ENCODE assay signal across 20 cellular contexts in the genomic region with DNA sequence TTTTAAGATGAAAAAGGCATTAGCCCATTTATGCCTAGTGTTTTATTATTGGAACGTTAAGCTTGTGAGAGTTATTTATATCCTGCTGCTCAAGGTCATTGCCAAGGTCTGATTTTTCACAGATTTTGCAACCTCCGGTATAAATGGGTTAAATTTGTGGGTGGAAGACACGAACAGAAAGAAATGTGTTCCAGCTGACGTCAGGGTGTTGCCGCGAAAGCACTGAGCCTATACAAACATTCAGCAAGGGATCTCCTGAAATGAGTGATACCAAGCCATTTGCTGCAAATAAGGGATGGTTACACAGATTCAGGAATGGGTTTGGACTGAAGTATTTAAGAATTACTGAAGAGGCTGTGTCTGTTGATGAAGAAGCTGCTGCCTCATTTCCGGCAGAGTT. TPM values are rescaled to one million over a fixed set of nuclear protein-coding genes. Genes with fewer than 3 reads are reported as not detected.
A peak's percentile ranks its signal among the peaks of the same experiment; 100 is the strongest.
DNase-seq lines count a peak whose midpoint lies in the region; ATAC-seq and TF ChIP-seq lines count a peak whose summit lies in the region.
"Had no signal": no experiment of that assay in that cellular context is flagged by ENCODE, and none has a peak within 500 bp of the region (broad histone marks: within the 10 kb centered on the region; RNA-seq: fewer than 3 reads in every experiment).

No MANE protein-coding gene starts in this region.

- no peaks in the 10 kb centered on the region for H4K20me1 ChIP-seq in GM23248 (ENCODE audit: insufficient read depth)

- H3F3A ChIP-seq in GM23248 (ENCODE audit: insufficient read depth): peaks cover 35% of the 10 kb centered on the region

- peak; percentile 58 for DNase-seq in AG10803 (ENCODE audit: low read depth)
- peak; percentile 54 for DNase-seq in GM23248
- peak; percentile 84 for DNase-seq in choroid plexus epithelial cell (ENCODE audit: low read depth)
- no peak for DNase-seq in natural killer cell treated with Interleukin-12 subunit alpha and Interleukin-12 subunit beta and Interleukin-15 and Interleukin-18, amount 100 ng/mL, for 72 hours (ENCODE audit: low spot score)
- DNase-seq in DMS53 (lab: John Stamatoyannopoulos, UW): no peak
- no peak for DNase-seq in MCF 10A (ENCODE audit: unreplicated experiment)
- DNase-seq in stimulated activated CD4-positive, alpha-beta T cell treated with anti-CD3 and anti-CD28 coated beads, Interleukin-4, amount 100 ng/mL, for 4 hours: no peak
- DNase-seq: activated CD4-positive, alpha-beta T cell treated with anti-CD3 and anti-CD28 coated beads, Interleukin-2, amount 50 U/mL, for 48 hours; anterior cingulate cortex; BE2C; DMS153; heart right ventricle; islet precursor cell; KG1; NCI-H1092; SW 1271 had no signal

- CTCF ChIA-PET in MCF 10A (lab: Yijun Ruan, JAX): no interaction called here

- no peak overlapping the region for H2AFZ ChIP-seq in GM23248

- H3K36me3 ChIP-seq in GM23248 (ENCODE audit: low read depth): peaks cover 18% of the 10 kb centered on the region
- H3K36me3 ChIP-seq: BE2C had no signal

- no peaks in the 10 kb centered on the region for H3K9me3 ChIP-seq in GM23248 (ENCODE audit: low read depth)
- H3K9me3 ChIP-seq: BE2C, heart right ventricle had no signal

- H3K4me3 ChIP-seq in AG10803 (ENCODE audit: low read length) (no peak overlapping the region), GM23248 (no peak overlapping the region), choroid plexus epithelial cell (ENCODE audit: low read depth, low read length) (no peak overlapping the region)
- H3K4me3 ChIP-seq: coronary artery, heart right ventricle had no signal

- BruUV-seq in MCF 10A (replicated peaks; lab: Mats Ljungman, UMichigan): no TSS peak

- H3K4me1 Mint-ChIP-seq in natural killer cell treated with Interleukin-12 subunit alpha and Interleukin-12 subunit beta and Interleukin-15 and Interleukin-18, amount 100 ng/mL, for 72 hours (ENCODE audit: low read depth in 2 of 2): peaks cover 8 to 33% of the 10 kb centered on the region in 2 donors
- H3K4me1 Mint-ChIP-seq in MCF 10A (ENCODE audit: insufficient read depth, unreplicated experiment): peaks cover 4% of the 10 kb centered on the region

- intact Hi-C loops in MCF 10A (cut with micrococcal nuclease): no loop called here

- in situ Hi-C loops in GM23248 (cut with MboI): no loop called here

- peaks cover 18% of the 10 kb centered on the region; the same call in 1 of the 2 replicates for H3K4me1 ChIP-seq in GM23248 (ENCODE audit: insufficient read depth)
- H3K4me1 ChIP-seq: BE2C had no signal

- peaks cover 22% of the 10 kb centered on the region for H3K79me2 ChIP-seq in GM23248 (ENCODE audit: insufficient read depth)

- POLR2A ChIA-PET in MCF 10A (lab: Yijun Ruan, JAX): interaction anchor here (1.4 kb wide), 1 partner anchor 10 kb away, joined by 3 read pairs; no protein-coding TSS in a partner anchor

- WGBS in GM23248 (ENCODE audit: low coverage in 1 of 2, low lambda C conversion rate in 2 of 2, missing lambda C conversion rate in 2 of 2), 2 experiments: 9 to 12% methylated on average over 7 of the region's 7 CpGs

- ATAC-seq in natural killer cell treated with Interleukin-12 subunit alpha and Interleukin-12 subunit beta and Interleukin-15 and Interleukin-18, amount 100 ng/mL, for 72 hours: no peak
- no peak for ATAC-seq in HG02759 (IDR thresholded peaks at IDR 0.05; ENCODE audit: unreplicated experiment)

- no peak overlapping the region for H3K4me3 Mint-ChIP-seq in natural killer cell treated with Interleukin-12 subunit alpha and Interleukin-12 subunit beta and Interleukin-15 and Interleukin-18, amount 100 ng/mL, for 72 hours
- no peak overlapping the region for H3K4me3 Mint-ChIP-seq in MCF 10A (ENCODE audit: unreplicated experiment)

- no peaks in the 10 kb centered on the region for H3K9me2 ChIP-seq in GM23248 (ENCODE audit: insufficient read depth)

- no peaks in the 10 kb centered on the region for H3K27me3 ChIP-seq in GM23248 (replicated peaks; ENCODE audit: insufficient read depth)
- H3K27me3 ChIP-seq: BE2C, heart right ventricle had no signal

- H3K4me2 ChIP-seq in GM23248 (ENCODE audit: unreplicated experiment): no peak overlapping the region

- H3K36me3 Mint-ChIP-seq in natural killer cell treated with Interleukin-12 subunit alpha and Interleukin-12 subunit beta and Interleukin-15 and Interleukin-18, amount 100 ng/mL, for 72 hours: peaks cover 22% of the 10 kb centered on the region
- peaks cover 52% of the 10 kb centered on the region for H3K36me3 Mint-ChIP-seq in MCF 10A (ENCODE audit: insufficient read depth, unreplicated experiment)

- H3K27me3 Mint-ChIP-seq in natural killer cell treated with Interleukin-12 subunit alpha and Interleukin-12 subunit beta and Interleukin-15 and Interleukin-18, amount 100 ng/mL, for 72 hours: no peaks in the 10 kb centered on the region
- H3K27me3 Mint-ChIP-seq in MCF 10A (ENCODE audit: insufficient read depth, unreplicated experiment): no peaks in the 10 kb centered on the region

- 0 out of 2 replicates have a peak overlapping the region, but pooled peaks have one; percentile 6 for H3K9ac ChIP-seq in GM23248

- TF ChIP-seq CTCF in AG10803 (conservative IDR thresholded peaks at IDR 0.05; ENCODE audit: low read length) (no peak), choroid plexus epithelial cell (conservative IDR thresholded peaks at IDR 0.05; ENCODE audit: low read depth, low read length) (no peak), MCF 10A (IDR thresholded peaks at IDR 0.05; ENCODE audit: unreplicated experiment) (no peak)

- peak overlapping the region; percentile 33 for H3K27ac ChIP-seq in GM23248
- H3K27ac ChIP-seq: coronary artery, heart right ventricle, HL-60 had no signal

- H3K27ac Mint-ChIP-seq in natural killer cell treated with Interleukin-12 subunit alpha and Interleukin-12 subunit beta and Interleukin-15 and Interleukin-18, amount 100 ng/mL, for 72 hours: peak overlapping the region; percentile 3 to 42
- no peak overlapping the region for H3K27ac Mint-ChIP-seq in MCF 10A (ENCODE audit: low read depth, unreplicated experiment)
- H3K27ac Mint-ChIP-seq: activated T-helper 2 cell treated with anti-CD3 and anti-CD28 coated beads, Interferon-gamma antibody, Interleukin-2, Interleukin-4, amounts not matched to agents 10 μg/mL and 5 μg/mL and 100 μg/mL, durations not matched to agents 14 hours and 24 hours and 36 hours had no signal

- H3K9me3 Mint-ChIP-seq in natural killer cell treated with Interleukin-12 subunit alpha and Interleukin-12 subunit beta and Interleukin-15 and Interleukin-18, amount 100 ng/mL, for 72 hours: no peaks in the 10 kb centered on the region
- H3K9me3 Mint-ChIP-seq in MCF 10A (ENCODE audit: unreplicated experiment): no peaks in the 10 kb centered on the region
- H3K9me3 Mint-ChIP-seq: activated T-helper 2 cell treated with anti-CD3 and anti-CD28 coated beads, Interferon-gamma antibody, Interleukin-2, Interleukin-4, amounts not matched to agents 10 μg/mL and 5 μg/mL and 100 μg/mL, durations not matched to agents 14 hours and 24 hours and 36 hours had no signal

RNA-seq across cellular contexts. Expression of gene TMED5, which starts 32.2 kb away (rescaled TPM):
- total RNA-seq in GM23248 (2014; rRNA removed; shearing (Covaris generic)): 37.4 and 39.0 TPM in 2 replicates
- 49.2 and 53.9 TPM in 2 replicates for polyA plus RNA-seq in GM23248 (2016; fragmentation: Nextera tagmentation; extraction: Ambion mirVana)
- 10 to 100 TPM; 62.7 to 88.5 TPM for total RNA-seq in natural killer cell treated with Interleukin-12 subunit alpha and Interleukin-12 subunit beta and Interleukin-15 and Interleukin-18, amount 100 ng/mL, for 72 hours
- 80.5 and 86.2 TPM in 2 replicates for total RNA-seq in MCF 10A (2022)

RNA-seq across cellular contexts. Expression of gene CCDC18, which starts 32.5 kb away (rescaled TPM):
- 7.8 and 9.7 TPM in 2 replicates for total RNA-seq in GM23248 (2014; rRNA removed; shearing (Covaris generic))
- 5.7 and 8.8 TPM in 2 replicates for polyA plus RNA-seq in GM23248 (2016; fragmentation: Nextera tagmentation; extraction: Ambion mirVana)
- total RNA-seq in natural killer cell treated with Interleukin-12 subunit alpha and Interleukin-12 subunit beta and Interleukin-15 and Interleukin-18, amount 100 ng/mL, for 72 hours: 10 to 100 TPM; 16.6 to 35.0 TPM
- 14.6 and 22.2 TPM in 2 replicates for total RNA-seq in MCF 10A (2022)

Comparison
In these comparisons a context has a peak if more than half of its experiments do, and no peak if none do; other contexts are left out.
1. DNase-seq: peak in AG10803 (single experiment), GM23248 (single experiment) and choroid plexus epithelial cell (single experiment); none in natural killer cell treated with Interleukin-12 subunit alpha and Interleukin-12 subunit beta and Interleukin-15 and Interleukin-18, amount 100 ng/mL, for 72 hours (single experiment), DMS53 (single experiment), MCF 10A (single experiment) and stimulated activated CD4-positive, alpha-beta T cell treated with anti-CD3 and anti-CD28 coated beads, Interleukin-4, amount 100 ng/mL, for 4 hours (0 of 2).